In genomic region chr2:84865181-84865783, GRCh38 we compare ENCODE assay signal across 9 cellular contexts. TPM values are rescaled to one million over a fixed set of nuclear protein-coding genes. Genes with fewer than 3 reads are reported as not detected.
A peak's percentile ranks its signal among the peaks of the same experiment; 100 is the strongest.
DNase-seq lines count a peak whose midpoint lies in the region; ATAC-seq and TF ChIP-seq lines count a peak whose summit lies in the region.
"Had no signal": no experiment of that assay in that cellular context is flagged by ENCODE, and none has a peak within 500 bp of the region (broad histone marks: within the 10 kb centered on the region; RNA-seq: fewer than 3 reads in every experiment).

No MANE protein-coding gene starts in this region.

- H3K27me3 ChIP-seq in DND-41 (ENCODE audit: insufficient read depth, low read length, poor library complexity), result peaks cover 3% of the 10 kb centered on the region

- peaks cover 9 to 15% of the 10 kb centered on the region in 2 donors for H3K4me1 Mint-ChIP-seq in immature natural killer cell

- H3K27ac ChIP-seq in 22Rv1 (no peak overlapping the region), DND-41 (ENCODE audit: low read length) (no peak overlapping the region)

- no peaks in the 10 kb centered on the region for H3K9me3 ChIP-seq in DND-41 (ENCODE audit: insufficient read depth, low read length, severe bottlenecking)

- peak overlapping the region in 1 of 5 donors; percentile 15 for H3K4me3 Mint-ChIP-seq in immature natural killer cell
- H3K4me3 Mint-ChIP-seq: dendritic cell treated with granulocyte-macrophage colony-stimulating factor and Interleukin-4, amounts not matched to agents 40 ng/mL and 50 ng/mL, for 4 days had no signal

- H3K9me3 Mint-ChIP-seq in immature natural killer cell, result no peaks in the 10 kb centered on the region
- H3K9me3 Mint-ChIP-seq: dendritic cell treated with granulocyte-macrophage colony-stimulating factor and Interleukin-4, amounts not matched to agents 40 ng/mL and 50 ng/mL, for 4 days had no signal

- ATAC-seq in DND-41 (ENCODE audit: insufficient read depth, low read depth), result peak; percentile 60; the same call in 2 of the 3 replicates
- peak; percentile 88 for ATAC-seq in HG02870 (IDR thresholded peaks at IDR 0.05; ENCODE audit: unreplicated experiment)

- H3K79me2 ChIP-seq in DND-41 (ENCODE audit: insufficient read depth, low read length), result no peaks in the 10 kb centered on the region

- H4K20me1 ChIP-seq in DND-41 (ENCODE audit: insufficient read depth, low read length), result no peaks in the 10 kb centered on the region

- H3K36me3 Mint-ChIP-seq in immature natural killer cell, result no peaks in the 10 kb centered on the region

- no peaks in the 10 kb centered on the region for H3K4me1 ChIP-seq in DND-41 (ENCODE audit: insufficient read depth, low read length)

- H3K4me3 ChIP-seq in DND-41 (ENCODE audit: low read depth in 1 of 2, low read length in 2 of 2), result no peak overlapping the region

- H3K9ac ChIP-seq in DND-41 (ENCODE audit: low read depth, low read length), result no peak overlapping the region

- peak overlapping the region in 3 of 6 donors; percentile 22 to 63 (median 25) for H3K27ac Mint-ChIP-seq in immature natural killer cell
- H3K27ac Mint-ChIP-seq: dendritic cell treated with granulocyte-macrophage colony-stimulating factor and Interleukin-4, amounts not matched to agents 40 ng/mL and 50 ng/mL, for 4 days had no signal

- in situ Hi-C loops in SK-MEL-5 (cut with HindIII; ENCODE audit: low pct_unique_long_range_greater_than_20kb, low sequenced_read_pairs), result no loop called here

- TF ChIP-seq CTCF in 22Rv1 (IDR thresholded peaks at IDR 0.05) (peak; percentile 44), DND-41 (IDR thresholded peaks at IDR 0.05; ENCODE audit: borderline replicate concordance, extremely low read depth, low read length, poor library complexity, severe bottlenecking) (peak; percentile 62)

- H3K36me3 ChIP-seq in DND-41 (ENCODE audit: insufficient read depth, low read length), result no peaks in the 10 kb centered on the region

- H3K27me3 Mint-ChIP-seq in immature natural killer cell (ENCODE audit: low read depth in 3 of 3), result peaks cover 0 to 9% (median 6%) of the 10 kb centered on the region in 3 donors

- no peak for DNase-seq in DND-41
- peak; percentile 66 for DNase-seq in SK-MEL-5 (ENCODE audit: low read depth, low spot score)
- DNase-seq in immature natural killer cell, result peak; percentile 50 to 60 (median 56)
- no peak for DNase-seq in OCI-M2 (lab: John Stamatoyannopoulos, UW; ENCODE audit: unreplicated experiment)
- no peak for DNase-seq in posterior cingulate gyrus
- no peak for DNase-seq in activated CD4-positive, CD25-positive, alpha-beta regulatory T cell (lab: John Stamatoyannopoulos, UW)

- H2AFZ ChIP-seq in DND-41 (ENCODE audit: low read depth, low read length), result no peak overlapping the region

- intact Hi-C loops in posterior cingulate gyrus (cut with DNase I), result no loop called here

- H3K4me2 ChIP-seq in DND-41 (ENCODE audit: insufficient read depth, low read length), result no peak overlapping the region

RNA-seq across cellular contexts. Expression of gene TRABD2A, which starts 15.6 kb away (rescaled TPM):
- total RNA-seq in SK-MEL-5 (2014; rRNA removed; shearing (Covaris generic)), result 0.98 and 2.9 TPM in 2 replicates
- 0.37 and 0.87 TPM in 2 replicates for polyA plus RNA-seq in SK-MEL-5 (2015; cell fraction: cytosol; rRNA removed)
- polyA plus RNA-seq in SK-MEL-5 (2015; cell fraction: nucleus; rRNA removed), result 0.18 and 2.4 TPM in 2 replicates
- 1 to 10 TPM in 1 of 3 donors, under 1 TPM in 1, not detected in 1; 0.66 to 3.0 TPM for polyA plus RNA-seq in immature natural killer cell

RNA-seq across cellular contexts. Expression of gene TMSB10, which starts 40.2 kb away (rescaled TPM):
- 2,807 and 3,205 TPM in 2 replicates for total RNA-seq in SK-MEL-5 (2014; rRNA removed; shearing (Covaris generic))
- polyA plus RNA-seq in SK-MEL-5 (2015; cell fraction: cytosol; rRNA removed), result 1,216 and 2,119 TPM in 2 replicates
- polyA plus RNA-seq in SK-MEL-5 (2015; cell fraction: nucleus; rRNA removed), result 98.5 and 120 TPM in 2 replicates
- polyA plus RNA-seq in immature natural killer cell, result 1,000 to 10,000 TPM; 4,386 to 7,531 (median 5,397) TPM

Comparison
In these comparisons a context has a peak if more than half of its experiments do, and no peak if none do; other contexts are left out.
1. DNase-seq: peak in SK-MEL-5 (single experiment) and immature natural killer cell (3 of 3); none in DND-41 (single experiment), OCI-M2 (single experiment), posterior cingulate gyrus (0 of 10) and activated CD4-positive, CD25-positive, alpha-beta regulatory T cell (0 of 4).